ENCODE assay signal across 25 cellular contexts in the genomic region with DNA sequence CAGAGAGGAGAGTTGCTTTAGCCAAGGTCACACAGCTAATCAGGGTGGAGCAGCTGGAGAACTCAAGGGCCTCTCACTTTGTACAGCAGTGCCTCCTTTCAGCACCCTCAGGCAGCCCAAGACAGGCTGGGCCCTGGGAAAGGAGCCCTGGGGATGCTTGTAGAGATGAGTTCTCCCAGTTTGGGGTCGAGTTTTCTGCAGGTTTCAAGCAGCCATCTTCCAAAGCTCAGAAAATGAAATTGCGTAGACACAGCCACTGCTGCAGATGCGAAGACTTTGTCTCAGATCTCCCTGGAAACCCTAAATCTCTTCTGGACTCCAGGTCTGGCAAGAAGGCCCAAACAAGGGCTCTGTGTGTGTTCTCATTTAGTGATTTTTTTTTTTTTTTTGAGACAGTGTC. TPM values are rescaled to one million over a fixed set of nuclear protein-coding genes. Genes with fewer than 3 reads are reported as not detected.
DNase-seq lines count a peak whose midpoint lies in the region; ATAC-seq, FAIRE-seq and TF ChIP-seq lines count a peak whose summit lies in the region.
"Had no signal": no experiment of that assay in that cellular context is flagged by ENCODE, and none has a peak within 500 bp of the region (broad histone marks: within the 10 kb centered on the region; RNA-seq: fewer than 3 reads in every experiment).

No MANE protein-coding gene starts in this region.

- H3K56ac ChIP-seq in H1 (replicated peaks; ENCODE audit: insufficient read length, low read depth, low read length) = no peak overlapping the region

- H3K79me2 ChIP-seq in HepG2 (ENCODE audit: insufficient read depth, low read length) (no peaks in the 10 kb centered on the region), H1 (ENCODE audit: control insufficient read depth in 1 of 2, insufficient read depth in 2 of 2, low read length in 2 of 2) (peaks cover 0 to 3% of the 10 kb centered on the region in 2 experiments; a peak in 2 of 4 replicates)

- H2BK20ac ChIP-seq in H1 (ENCODE audit: low read length) = no peak overlapping the region

- intact Hi-C loops in HepG2 (cut with micrococcal nuclease; ENCODE audit: unreplicated experiment) = no loop called here
- intact Hi-C loops in right lobe of liver (cut with DNase I) = loop anchor here in 1 of 2 donors (10.0 kb wide), 1 partner anchor 122 kb away; no protein-coding TSS in a partner anchor

- H4K20me1 ChIP-seq in HepG2 (ENCODE audit: insufficient read depth, low read length) (no peaks in the 10 kb centered on the region), H1 (replicated peaks in 1 of 2; ENCODE audit: control insufficient read depth in 1 of 2, insufficient read depth in 2 of 2, low read length in 2 of 2) (no peaks in the 10 kb centered on the region)
- H4K20me1 ChIP-seq: BLaER1 treated with 17β-estradiol and CSF1 and Interleukin-3, amounts not matched to agents 10 nM and 100 nM had no signal

- TF ChIP-seq RAD21 in HepG2 (CRISPR knock-in tag; IDR thresholded peaks at IDR 0.05) = no peak
- no peak for TF ChIP-seq RAD21 in H1 (IDR thresholded peaks at IDR 0.05 in 1 of 2, conservative IDR thresholded peaks at IDR 0.05 in 1 of 2; ENCODE audit: low read depth in 2 of 2, low read length in 2 of 2)

- H2AK5ac ChIP-seq in H1 (ENCODE audit: low read depth, low read length) = no peak overlapping the region

- no peak overlapping the region for H3K18ac ChIP-seq in H1 (ENCODE audit: extremely low read depth, low read length)

- H3K23ac ChIP-seq in H1 (ENCODE audit: insufficient read length) = no peak overlapping the region

- H4K5ac ChIP-seq in H1 (ENCODE audit: insufficient read length, low read depth, low read length) = no peak overlapping the region

- H3K4me2 ChIP-seq in HepG2 (ENCODE audit: low read depth, low read length) = no peak overlapping the region
- H3K4me2 ChIP-seq in H1 (ENCODE audit: insufficient read depth in 1 of 2, low read depth in 2 of 2, low read length in 2 of 2) = no peak overlapping the region
- H3K4me2 ChIP-seq: A549; BLaER1 treated with 17β-estradiol and CSF1 and Interleukin-3, amounts not matched to agents 10 nM and 100 nM had no signal

- TF ChIP-seq EP300 in HepG2 (IDR thresholded peaks at IDR 0.05; ENCODE audit: low read depth in 2 of 2, low read length in 2 of 2) (no peak), HepG2 (CRISPR knock-in tag; IDR thresholded peaks at IDR 0.05; ENCODE audit: borderline replicate concordance) (no peak), H1 (IDR thresholded peaks at IDR 0.05; ENCODE audit: borderline replicate concordance in 1 of 2, low read depth in 2 of 2, low read length in 2 of 2) (no peak)

- H4K91ac ChIP-seq in H1 (replicated peaks; ENCODE audit: insufficient read length, low read length) = no peak overlapping the region

- DNase-seq in HepG2 (ENCODE audit: low spot score) = no peak
- no peak for DNase-seq in right lobe of liver
- DNase-seq in H1 (ENCODE audit: low read depth in 1 of 2, low spot score in 2 of 2) = no peak
- no peak for DNase-seq in COLO829 (ENCODE audit: low spot score)
- DNase-seq: AML-193; CD4-positive, alpha-beta T cell; CD8-positive, alpha-beta T cell; COR-L47; DMS 273 treated with DMSO at 0.1 percent for 48 hours; DMS153; DMS79; DND-41; EL; GDM1 had no signal

- peak overlapping the region; percentile 3; the same call in 1 of the 2 replicates for H2BK12ac ChIP-seq in H1 (ENCODE audit: low read depth, low read length)

- H4K8ac ChIP-seq in H1 (ENCODE audit: extremely low read depth, insufficient read depth, low read length) = no peak overlapping the region

- peaks cover 3% of the 10 kb centered on the region; the same call in 1 of the 2 replicates for H3K23me2 ChIP-seq in H1 (ENCODE audit: low read depth, low read length)

- H3K9ac ChIP-seq in HepG2 (ENCODE audit: insufficient read depth, low read depth, low read length) = no peak overlapping the region
- no peak overlapping the region for H3K9ac ChIP-seq in H1 (replicated peaks in 1 of 4; ENCODE audit: extremely low read depth in 1 of 4, low read depth in 3 of 4, low read length in 3 of 4)
- H3K9ac ChIP-seq: BLaER1 treated with 17β-estradiol and CSF1 and Interleukin-3, amounts not matched to agents 10 nM and 100 nM had no signal

- CTCF ChIA-PET in HepG2 (lab: Yijun Ruan, JAX; ENCODE audit: low intra/inter-chr PET ratio, low total read pairs) = interaction anchor here (1.1 to 7.0 kb wide), 3 partner anchors 17 to 114 kb away, joined by 3 to 111 read pairs (median 5); no protein-coding TSS in a partner anchor
- CTCF ChIA-PET in HEK293 (lab: Yijun Ruan, JAX) = interaction anchor here (0.6 to 3.7 kb wide), 7 partner anchors 10 to 262 kb away, joined by 4 to 44 read pairs (median 9); no protein-coding TSS in a partner anchor
- CTCF ChIA-PET in H1 (lab: Charles Lee; ENCODE audit: partially characterized antibody) = interaction anchor here (1.3 to 5.7 kb wide), 16 partner anchors 9 to 471 kb away, joined by 3 to 81 read pairs (median 10); no protein-coding TSS in a partner anchor

- H3K14ac ChIP-seq in H1 (ENCODE audit: insufficient read length) = no peak overlapping the region

- H2BK15ac ChIP-seq in H1 (ENCODE audit: low read length) = no peak overlapping the region

- no peaks in the 10 kb centered on the region for H3K27me3 ChIP-seq in HepG2 (ENCODE audit: control insufficient read depth in 1 of 2, insufficient read depth in 2 of 2, low read length in 2 of 2)
- H3K27me3 ChIP-seq in right lobe of liver = no peaks in the 10 kb centered on the region
- no peaks in the 10 kb centered on the region for H3K27me3 ChIP-seq in H1 (replicated peaks in 1 of 4; ENCODE audit: control insufficient read depth in 3 of 4, extremely low read depth in 1 of 4, insufficient read depth in 3 of 4, low read length in 3 of 4)
- H3K27me3 ChIP-seq: BLaER1 treated with 17β-estradiol and CSF1 and Interleukin-3, amounts not matched to agents 10 nM and 100 nM had no signal

- POLR2A ChIA-PET in HepG2 (lab: Yijun Ruan, JAX) = interaction anchor here (3.3 kb wide), 1 partner anchor 18 kb away, joined by 20 read pairs; no protein-coding TSS in a partner anchor
- POLR2A ChIA-PET in HEK293 (lab: Yijun Ruan, JAX) = no interaction called here
- POLR2A ChIA-PET in H1 (lab: Charles Lee; ENCODE audit: partially characterized antibody) = interaction anchor here (1.4 kb wide), 1 partner anchor 13 kb away, joined by 6 read pairs; no protein-coding TSS in a partner anchor

- H2BK5ac ChIP-seq in H1 (ENCODE audit: low read depth, low read length) = peak overlapping the region; percentile 67; the same call in 1 of the 2 replicates

- WGBS in HepG2 (ENCODE audit: low lambda C conversion rate) = 89% methylated on average over 3 of the region's 3 CpGs
- WGBS in right lobe of liver (ENCODE audit: insufficient coverage, low coverage, low lambda C conversion rate, missing lambda C conversion rate) = 100% methylated on average over 3 of the region's 3 CpGs
- WGBS in H1 (ENCODE audit: extremely low coverage in 1 of 2, insufficient coverage in 1 of 2, insufficient read length in 1 of 2, insufficient replicate concordance in 2 of 2, low coverage in 1 of 2, low lambda C conversion rate in 2 of 2, missing lambda C conversion rate in 1 of 2), 2 experiments = 75% methylated on average over 3 of the region's 3 CpGs; no CpG with 5 or more reads in 1 of the 2 experiments

- no peak overlapping the region for H3K4ac ChIP-seq in H1 (replicated peaks; ENCODE audit: insufficient read length, low read depth, low read length)

- H3K9me3 ChIP-seq in HepG2 (ENCODE audit: low read length) (no peaks in the 10 kb centered on the region), right lobe of liver (no peaks in the 10 kb centered on the region), HEK293 (ENCODE audit: control insufficient read depth, insufficient read depth, low read depth, low read length) (no peaks in the 10 kb centered on the region), H1 (ENCODE audit: insufficient read depth in 2 of 2, low read depth in 1 of 2, low read length in 1 of 2) (no peaks in the 10 kb centered on the region)

- FAIRE-seq in HepG2 (lab: Jason Lieb, UNC) = no peak
- no peak for FAIRE-seq in H1 (lab: Jason Lieb, UNC)
- FAIRE-seq: A549, GM12878, GM19239 had no signal

- no peaks in the 10 kb centered on the region for H3K79me1 ChIP-seq in H1 (ENCODE audit: low read depth, low read length)

- ATAC-seq in HepG2 (no peak), right lobe of liver (no peak), HG03520 (IDR thresholded peaks at IDR 0.05; ENCODE audit: unreplicated experiment) (no peak), HG02852 (IDR thresholded peaks at IDR 0.05; ENCODE audit: unreplicated experiment) (no peak)
- ATAC-seq: A549; CD8-positive, alpha-beta T cell; GM12878 had no signal

- BruUV-seq in HepG2 (replicated peaks; lab: Mats Ljungman, UMichigan) = no TSS peak

- H2AFZ ChIP-seq in HepG2 (ENCODE audit: low read length) = no peak overlapping the region
- no peak overlapping the region for H2AFZ ChIP-seq in H1 (ENCODE audit: low read length)

- H2BK120ac ChIP-seq in H1 (replicated peaks; ENCODE audit: low read depth, low read length) = no peak overlapping the region

- H3K4me3 ChIP-seq in HepG2 (replicated peaks in 1 of 3; ENCODE audit: insufficient read depth in 1 of 3, low read depth in 2 of 3, low read length in 3 of 3) (no peak overlapping the region), right lobe of liver (no peak overlapping the region), HEK293 (ENCODE audit: low read depth, low read length) (no peak overlapping the region), H1 (ENCODE audit: extremely low read depth in 1 of 4, insufficient read depth in 2 of 4, low read depth in 3 of 4, low read length in 4 of 4) (no peak overlapping the region)
- H3K4me3 ChIP-seq: A549; BLaER1 treated with 17β-estradiol and CSF1 and Interleukin-3, amounts not matched to agents 10 nM and 100 nM; GM12878 had no signal

- H3K4me1 ChIP-seq in HepG2 (ENCODE audit: insufficient read depth, low read length) (peaks cover 35% of the 10 kb centered on the region), right lobe of liver (no peaks in the 10 kb centered on the region), HEK293 (ENCODE audit: control insufficient read depth, insufficient read depth, low read length) (no peaks in the 10 kb centered on the region), H1 (replicated peaks in 1 of 4; ENCODE audit: control insufficient read depth in 3 of 4, insufficient read depth in 4 of 4, low read length in 3 of 4) (peaks cover 3 to 5% (median 5%) of the 10 kb centered on the region in 4 experiments; a peak in 6 of 7 replicates)
- H3K4me1 ChIP-seq: A549 had no signal

- H3K36me3 ChIP-seq in HepG2 (replicated peaks in 1 of 2; ENCODE audit: control insufficient read depth in 1 of 2, insufficient read depth in 2 of 2, low read length in 2 of 2) (no peaks in the 10 kb centered on the region), right lobe of liver (no peaks in the 10 kb centered on the region), HEK293 (ENCODE audit: control insufficient read depth in 2 of 2, insufficient read depth in 1 of 2, low read length in 2 of 2) (no peaks in the 10 kb centered on the region), H1 (ENCODE audit: control insufficient read depth in 2 of 4, insufficient read depth in 4 of 4, low read length in 3 of 4) (no peaks in the 10 kb centered on the region)
- H3K36me3 ChIP-seq: BLaER1 treated with 17β-estradiol and CSF1 and Interleukin-3, amounts not matched to agents 10 nM and 100 nM had no signal

- H3K27ac ChIP-seq in HepG2 (ENCODE audit: extremely low read length, insufficient read depth, low read length) (no peak overlapping the region), right lobe of liver (no peak overlapping the region), HEK293 (ENCODE audit: extremely low read depth, low read depth, low read length) (no peak overlapping the region), H1 (ENCODE audit: low read depth, low read length) (no peak overlapping the region)
- H3K27ac ChIP-seq: 22Rv1; A549; BLaER1 treated with 17β-estradiol and CSF1 and Interleukin-3, amounts not matched to agents 10 nM and 100 nM; C4-2B had no signal

- TF ChIP-seq CTCF in HepG2 (CRISPR knock-in tag; IDR thresholded peaks at IDR 0.05) (no peak), right lobe of liver (IDR thresholded peaks at IDR 0.05) (no peak), HEK293 (tag by site-specific recombination; IDR thresholded peaks at IDR 0.05) (no peak), H1 (IDR thresholded peaks at IDR 0.05; ENCODE audit: control extremely low read depth in 1 of 3, insufficient read depth in 1 of 3, low read depth in 1 of 3, low read length in 3 of 3) (no peak)

- in situ Hi-C loops in HepG2 (cut with HindIII; ENCODE audit: extremely low pct_ligation_motif_present, low pct_unique_long_range_greater_than_20kb) = no loop called here

- no peak for TF ChIP-seq POLR2A in HepG2 (IDR thresholded peaks at IDR 0.05; ENCODE audit: insufficient read depth in 1 of 2, low read depth in 2 of 2, low read length in 2 of 2)
- TF ChIP-seq POLR2A in right lobe of liver (IDR thresholded peaks at IDR 0.05) = no peak
- no peak for TF ChIP-seq POLR2A in H1 (IDR thresholded peaks at IDR 0.05; ENCODE audit: control extremely low read depth in 1 of 2, low read depth in 2 of 2, low read length in 2 of 2)

RNA-seq across cellular contexts. Expression of gene THNSL2, which starts 22.5 kb away (rescaled TPM):
- total RNA-seq in HepG2 (2016; rRNA removed; fragmentation: Illumina TruSeq; extraction: Trizol) (not detected in 2 replicates), right lobe of liver (10 to 100 TPM; 21.2 to 69.9 (median 29.7) TPM)
- total RNA-seq in HepG2 (2016; cell fraction: cytosol; rRNA removed; fragmentation: Illumina TruSeq; extraction: Trizol; ENCODE audit: low read depth) = not detected in 2 replicates
- not detected in 2 replicates for total RNA-seq in HepG2 (2016; cell fraction: insoluble cytoplasmic fraction; rRNA removed; fragmentation: Illumina TruSeq; extraction: Trizol)
- total RNA-seq in HepG2 (2016; cell fraction: membrane; rRNA removed; fragmentation: Illumina TruSeq; extraction: Trizol) = not detected in 2 replicates
- not detected in 2 replicates for total RNA-seq in HepG2 (2016; cell fraction: nucleus; rRNA removed; fragmentation: Illumina TruSeq; extraction: Trizol)
- polyA plus RNA-seq in HepG2 (2011; rRNA removed) (not detected in 2 replicates), H1 (2011; rRNA removed) (7.0 and 8.0 TPM in 2 replicates)
- polyA plus RNA-seq in HepG2 (2011; cell fraction: cytosol; rRNA removed) = not detected in 2 replicates
- not detected in 2 replicates for polyA plus RNA-seq in HepG2 (2011; cell fraction: nucleus; rRNA removed)
- not detected in 2 replicates for polyA plus RNA-seq in HepG2 (2012)
- polyA plus RNA-seq in HepG2 (2016; cell fraction: cytosol; fragmentation: Illumina TruSeq; extraction: Trizol; ENCODE audit: low read depth) = not detected in 2 replicates
- polyA plus RNA-seq in HepG2 (2016; cell fraction: insoluble cytoplasmic fraction; fragmentation: Illumina TruSeq; extraction: Trizol; ENCODE audit: low read depth) = not detected in 2 replicates
- polyA plus RNA-seq in HepG2 (2016; cell fraction: membrane; fragmentation: Illumina TruSeq; extraction: Trizol; ENCODE audit: low read depth) = not detected in 2 replicates
- not detected in 2 replicates for polyA plus RNA-seq in HepG2 (2016; cell fraction: nucleus; fragmentation: Illumina TruSeq; extraction: Trizol; ENCODE audit: insufficient read depth, low read depth)
- not detected in 2 replicates for polyA minus RNA-seq in HepG2 (2011; rRNA and poly(A)+ RNA removed; ENCODE audit: low replicate concordance)
- polyA minus RNA-seq in HepG2 (2011; cell fraction: cytosol; rRNA and poly(A)+ RNA removed) = not detected in 2 replicates
- polyA minus RNA-seq in HepG2 (2011; cell fraction: nucleus; rRNA and poly(A)+ RNA removed) = not detected in 2 replicates
- total RNA-seq in H1 (2021; fragmentation: NEBNext Ultra II Directional; extraction: Animal tissue kit (Norgen Biotek cat#: 25700)) = 4.6 TPM in 2 replicates
- polyA plus RNA-seq in H1 (2011; cell fraction: cytosol; rRNA removed) = 9.4 TPM
- polyA plus RNA-seq in H1 (2011; cell fraction: nucleus; rRNA removed) = 16.0 TPM
- polyA plus RNA-seq in H1 (2012, experiment 1 of 2) = 5.5 to 9.6 TPM (median 7.8 TPM) in 4 replicates
- 5.1 TPM for polyA plus RNA-seq in H1 (2012, experiment 2 of 2)
- 3.4 TPM for polyA plus RNA-seq in H1 (2013, experiment 1 of 2)
- 3.7 TPM for polyA plus RNA-seq in H1 (2013, experiment 2 of 2)
- polyA minus RNA-seq in H1 (2011; rRNA and poly(A)+ RNA removed) = 6.5 and 10.5 TPM in 2 replicates
- polyA minus RNA-seq in H1 (2011; cell fraction: cytosol; rRNA and poly(A)+ RNA removed) = 3.9 TPM
- polyA minus RNA-seq in H1 (2011; cell fraction: nucleus; rRNA and poly(A)+ RNA removed) = 10.5 TPM
- total RNA-seq: Daoy, G401 had no signal
- polyA plus RNA-seq: GM12878 had no signal

Comparison
In these comparisons a context has a peak if more than half of its experiments do, and no peak if none do; other contexts are left out.
1. Of the 63 proteins assayed by ChIP-seq in both HepG2 and HEK293: peak only in HepG2: ZNF629 and ZNF768; only in HEK293: none; in both: none; in neither: 60; mixed calls (peak in some experiments, not most) for 1.